In genomic region chr9:129175515-129175824, GRCh38 we compare ENCODE assay signal across 8 cellular contexts. TPM values are rescaled to one million over a fixed set of nuclear protein-coding genes. Genes with fewer than 3 reads are reported as not detected.
DNase-seq lines count a peak whose midpoint lies in the region; ATAC-seq and TF ChIP-seq lines count a peak whose summit lies in the region.

No MANE protein-coding gene starts in this region.

- no peak for TF ChIP-seq POLR2A in lower leg skin (IDR thresholded peaks at IDR 0.05)

- TF ChIP-seq CTCF in A673 (conservative IDR thresholded peaks at IDR 0.05; ENCODE audit: low read depth, low read length): no peak
- TF ChIP-seq CTCF in lower leg skin (IDR thresholded peaks at IDR 0.05): no peak

- H3K36me3 ChIP-seq in A673 (ENCODE audit: insufficient read depth, low read length, poor library complexity, severe bottlenecking) (no peaks in the 10 kb centered on the region), HUES64 (ENCODE audit: insufficient read depth, low read length) (no peaks in the 10 kb centered on the region), muscle layer of duodenum (ENCODE audit: control insufficient read depth in 1 of 2, insufficient read depth in 2 of 2, low read length in 2 of 2) (no peaks in the 10 kb centered on the region)

- DNase-seq in A673 (ENCODE audit: low spot score) (no peak), HCEC 1CT (no peak), HT-29 (ENCODE audit: low spot score) (no peak), lower leg skin (ENCODE audit: low spot score in 2 of 2) (no peak)
- no peak for DNase-seq in central memory CD8-positive, alpha-beta T cell (ENCODE audit: low spot score in 2 of 2)

- POLR2A ChIA-PET in A673 (lab: Charles Lee; ENCODE audit: low non-redundant PET): interaction anchor here (0.7 to 1.1 kb wide), 2 partner anchors 9 to 46 kb away, joined by 4 to 5 read pairs; no protein-coding TSS in a partner anchor

- no peaks in the 10 kb centered on the region for H3K9me3 Mint-ChIP-seq in central memory CD8-positive, alpha-beta T cell

- peak overlapping the region; percentile 32; the same call in 1 of the 2 replicates for H3K9ac ChIP-seq in HUES64 (ENCODE audit: low read depth, low read length)

- H3K4me3 ChIP-seq in A673 (ENCODE audit: low read depth, low read length, poor library complexity, severe bottlenecking) (peak overlapping the region; percentile 66), HUES64 (ENCODE audit: low read length) (peak overlapping the region; percentile 65), muscle layer of duodenum (ENCODE audit: low read depth in 1 of 2, low read length in 2 of 2) (peak overlapping the region; percentile 80 to 96), lower leg skin (ENCODE audit: low read depth, poor library complexity, severe bottlenecking) (no peak overlapping the region)

- peaks cover 28% of the 10 kb centered on the region for H3K27me3 Mint-ChIP-seq in central memory CD8-positive, alpha-beta T cell

- peaks cover 7% of the 10 kb centered on the region for H3K4me1 Mint-ChIP-seq in central memory CD8-positive, alpha-beta T cell

- peak overlapping the region; percentile 68 for H3K27ac Mint-ChIP-seq in central memory CD8-positive, alpha-beta T cell (ENCODE audit: low read depth)

- H3K9me3 ChIP-seq in A673 (ENCODE audit: low read depth, low read length, poor library complexity, severe bottlenecking): no peaks in the 10 kb centered on the region
- H3K9me3 ChIP-seq in HUES64 (ENCODE audit: insufficient read depth, low read depth, low read length): no peaks in the 10 kb centered on the region
- H3K9me3 ChIP-seq in muscle layer of duodenum (ENCODE audit: control insufficient read depth in 1 of 2, low read length in 2 of 2): no peaks in the 10 kb centered on the region

- no peak for ATAC-seq in central memory CD8-positive, alpha-beta T cell (replicated peaks; ENCODE audit: extremely low read depth, poor library complexity, severe bottlenecking)
- ATAC-seq in HG03045 (IDR thresholded peaks at IDR 0.05; ENCODE audit: unreplicated experiment): no peak

- H3K4me1 ChIP-seq in A673 (ENCODE audit: insufficient read depth, low read length, poor library complexity, severe bottlenecking) (peaks cover 24% of the 10 kb centered on the region), HUES64 (ENCODE audit: insufficient read depth, low read length) (peaks cover 15% of the 10 kb centered on the region), muscle layer of duodenum (ENCODE audit: control insufficient read depth in 1 of 2, insufficient read depth in 2 of 2, low read length in 2 of 2) (peaks cover 0 to 23% of the 10 kb centered on the region in 2 donors)

- peak overlapping the region; percentile 93 for H3K27ac ChIP-seq in A673 (ENCODE audit: low read depth, low read length, poor library complexity, severe bottlenecking)
- H3K27ac ChIP-seq in HUES64 (ENCODE audit: low read depth, low read length): no peak overlapping the region
- peak overlapping the region; percentile 93 for H3K27ac ChIP-seq in muscle layer of duodenum (ENCODE audit: low read length)

- WGBS in HUES64: 3% methylated on average over 9 of the region's 10 CpGs
- 0% methylated on average over 10 of the region's 10 CpGs for WGBS in lower leg skin, 2 donors

- intact Hi-C loops in A673 (cut with micrococcal nuclease; ENCODE audit: unreplicated experiment) (loop anchor here (2.0 to 5.0 kb wide), 4 partner anchors 35 to 435 kb away; no protein-coding TSS in a partner anchor), lower leg skin (cut with DNase I; ENCODE audit: low total_unique reads) (loop anchor here (10.0 kb wide), 1 partner anchor 429 kb away; no protein-coding TSS in a partner anchor)

- BruUV-seq in A673 (replicated peaks; lab: Mats Ljungman, UMichigan): no TSS peak

- H3K27me3 ChIP-seq in A673 (replicated peaks; ENCODE audit: insufficient read depth, low read depth, low read length, poor library complexity) (no peaks in the 10 kb centered on the region), HUES64 (ENCODE audit: insufficient read depth, low read length) (peaks cover 64% of the 10 kb centered on the region), muscle layer of duodenum (ENCODE audit: low read depth, low read length) (no peaks in the 10 kb centered on the region)

- peaks cover 12% of the 10 kb centered on the region for H3K36me3 Mint-ChIP-seq in central memory CD8-positive, alpha-beta T cell (ENCODE audit: insufficient read depth)

- CTCF ChIA-PET in A673 (lab: Charles Lee): interaction anchor here (0.6 kb wide), 1 partner anchor 316 kb away, joined by 3 read pairs; no protein-coding TSS in a partner anchor

- H3K4me3 Mint-ChIP-seq in central memory CD8-positive, alpha-beta T cell: peak overlapping the region; percentile 83

RNA-seq across cellular contexts. Expression of gene IER5L, which starts 2.6 kb away (rescaled TPM):
- 12.1 and 14.0 TPM in 2 replicates for total RNA-seq in A673 (2021)
- 9.1 TPM for polyA plus RNA-seq in HUES64 (2013, experiment 1 of 2)
- 13.9 TPM for polyA plus RNA-seq in HUES64 (2013, experiment 2 of 2)
- total RNA-seq in HT-29 (2014; rRNA removed; shearing (Covaris generic)): 68.5 and 77.2 TPM in 2 replicates
- total RNA-seq in lower leg skin: 10 to 100 TPM; 10.9 to 16.1 (median 12.6) TPM
